In the genomic region with DNA sequence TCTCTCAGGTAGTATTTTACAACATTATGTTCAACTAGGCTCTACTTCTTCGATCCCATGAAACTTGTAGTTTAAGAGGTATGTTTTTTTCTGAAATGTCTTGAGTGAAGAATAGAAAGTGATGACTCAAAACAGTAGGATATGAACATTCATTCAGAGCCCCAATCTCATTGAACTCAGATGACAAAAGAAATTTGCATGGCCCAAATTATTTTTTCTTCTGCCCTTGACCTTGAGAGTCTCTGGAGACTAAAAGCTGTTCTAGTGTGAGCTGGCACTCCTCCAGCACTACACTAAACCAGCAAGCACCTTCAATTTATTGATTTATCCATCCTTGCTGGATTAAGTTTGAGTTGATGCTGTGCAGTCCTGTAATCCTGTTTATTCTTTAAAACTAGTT, we compare ENCODE assay signal across 12 cellular contexts. TPM values are rescaled to one million over a fixed set of nuclear protein-coding genes. Genes with fewer than 3 reads are reported as not detected.
DNase-seq lines count a peak whose midpoint lies in the region; ATAC-seq and TF ChIP-seq lines count a peak whose summit lies in the region.
"Had no signal": no experiment of that assay in that cellular context is flagged by ENCODE, and none has a peak within 500 bp of the region (broad histone marks: within the 10 kb centered on the region; RNA-seq: fewer than 3 reads in every experiment).

No MANE protein-coding gene starts in this region.

- TF ChIP-seq CTCF in endodermal cell (conservative IDR thresholded peaks at IDR 0.05): no peak
- no peak for TF ChIP-seq CTCF in vagina (IDR thresholded peaks at IDR 0.05)

- peak; percentile 77 for ATAC-seq in GM21528 (IDR thresholded peaks at IDR 0.05; ENCODE audit: low FRiP score, unreplicated experiment)
- peak; percentile 81 for ATAC-seq in HG03280 (IDR thresholded peaks at IDR 0.05; ENCODE audit: unreplicated experiment)
- ATAC-seq: body of pancreas, natural killer cell had no signal

- no peak overlapping the region for H3K4me3 ChIP-seq in endodermal cell (ENCODE audit: low read length)
- H3K4me3 ChIP-seq in vagina: no peak overlapping the region
- H3K4me3 ChIP-seq: body of pancreas had no signal

- no peak overlapping the region for H3K9ac ChIP-seq in endodermal cell (ENCODE audit: extremely low read depth, low read length, poor library complexity, severe bottlenecking)

- no peak for TF ChIP-seq POLR2A in vagina (IDR thresholded peaks at IDR 0.05)

- H3K27ac ChIP-seq in endodermal cell (ENCODE audit: low read depth, low read length) (peak overlapping the region; percentile 32), vagina (no peak overlapping the region)
- H3K27ac ChIP-seq: 22Rv1, body of pancreas had no signal

- no peaks in the 10 kb centered on the region for H3K9me3 Mint-ChIP-seq in endodermal cell
- H3K9me3 Mint-ChIP-seq in activated naive CD8-positive, alpha-beta T cell treated with anti-CD3 and anti-CD28 coated beads for 36 hours: peaks cover under 1% of the 10 kb centered on the region
- H3K9me3 Mint-ChIP-seq: natural killer cell had no signal

- H3K36me3 Mint-ChIP-seq in endodermal cell (ENCODE audit: low read depth): no peaks in the 10 kb centered on the region
- no peaks in the 10 kb centered on the region for H3K36me3 Mint-ChIP-seq in activated naive CD8-positive, alpha-beta T cell treated with anti-CD3 and anti-CD28 coated beads for 36 hours
- H3K36me3 Mint-ChIP-seq: natural killer cell had no signal

- H3K4me1 Mint-ChIP-seq in endodermal cell: no peaks in the 10 kb centered on the region
- H3K4me1 Mint-ChIP-seq in activated naive CD8-positive, alpha-beta T cell treated with anti-CD3 and anti-CD28 coated beads for 36 hours: peaks cover 2% of the 10 kb centered on the region

- DNase-seq in DMS 273 (lab: John Stamatoyannopoulos, UW; ENCODE audit: unreplicated experiment) (peak; percentile 2), DMS 273 treated with DMSO at 0.1 percent for 48 hours (lab: John Stamatoyannopoulos, UW) (no peak), endodermal cell (no peak), NCI-H2081 (lab: John Stamatoyannopoulos, UW) (no peak), vagina (ENCODE audit: extremely low spot score in 2 of 2) (no peak)
- DNase-seq in activated naive CD8-positive, alpha-beta T cell treated with anti-CD3 and anti-CD28 coated beads for 36 hours: no peak
- DNase-seq: glutamatergic neuron, natural killer cell had no signal

- H3K4me1 ChIP-seq in endodermal cell (ENCODE audit: control insufficient read depth, insufficient read depth, low read length): no peaks in the 10 kb centered on the region
- peaks cover 21% of the 10 kb centered on the region for H3K4me1 ChIP-seq in vagina

- H3K9me3 ChIP-seq in endodermal cell (ENCODE audit: control insufficient read depth, low read length) (no peaks in the 10 kb centered on the region), vagina (no peaks in the 10 kb centered on the region)
- H3K9me3 ChIP-seq: body of pancreas had no signal

- intact Hi-C loops in vagina (cut with DNase I): no loop called here

- H3K27me3 ChIP-seq in endodermal cell (ENCODE audit: control insufficient read depth, insufficient read depth, low read length, poor library complexity, severe bottlenecking) (peaks cover 58% of the 10 kb centered on the region), vagina (no peaks in the 10 kb centered on the region)
- H3K27me3 ChIP-seq: body of pancreas had no signal

- H3K36me3 ChIP-seq in endodermal cell (ENCODE audit: control insufficient read depth, insufficient read depth, low read length) (no peaks in the 10 kb centered on the region), vagina (no peaks in the 10 kb centered on the region)

- no peak overlapping the region for H3K27ac Mint-ChIP-seq in endodermal cell
- H3K27ac Mint-ChIP-seq in activated naive CD8-positive, alpha-beta T cell treated with anti-CD3 and anti-CD28 coated beads for 36 hours: no peak overlapping the region
- H3K27ac Mint-ChIP-seq: natural killer cell had no signal

- no peak overlapping the region for H3K4me3 Mint-ChIP-seq in endodermal cell
- no peak overlapping the region for H3K4me3 Mint-ChIP-seq in activated naive CD8-positive, alpha-beta T cell treated with anti-CD3 and anti-CD28 coated beads for 36 hours
- H3K4me3 Mint-ChIP-seq: natural killer cell had no signal

- 67% methylated on average over 1 of the region's 1 CpG; no CpG with 5 or more reads in 1 of the 2 experiments for WGBS in endodermal cell (ENCODE audit: insufficient coverage in 1 of 2, insufficient read length in 1 of 2), 2 experiments

- H3K27me3 Mint-ChIP-seq in endodermal cell (ENCODE audit: insufficient read depth): peaks cover 60% of the 10 kb centered on the region
- H3K27me3 Mint-ChIP-seq in activated naive CD8-positive, alpha-beta T cell treated with anti-CD3 and anti-CD28 coated beads for 36 hours: peaks cover 57% of the 10 kb centered on the region

RNA-seq across cellular contexts. Expression of gene DCLK2, which starts 4.0 kb away (rescaled TPM):
- total RNA-seq in endodermal cell (under 1 TPM; 0.20 to 0.42 TPM), vagina (5.9 TPM)
- 19.5 TPM for polyA plus RNA-seq in endodermal cell (2013, experiment 1 of 2)
- polyA plus RNA-seq in endodermal cell (2013, experiment 2 of 2): 19.4 TPM
- total RNA-seq in activated naive CD8-positive, alpha-beta T cell treated with anti-CD3 and anti-CD28 coated beads for 36 hours: not detected
